Comparison of ENCODE assay signal across 14 cellular contexts in the genomic region with DNA sequence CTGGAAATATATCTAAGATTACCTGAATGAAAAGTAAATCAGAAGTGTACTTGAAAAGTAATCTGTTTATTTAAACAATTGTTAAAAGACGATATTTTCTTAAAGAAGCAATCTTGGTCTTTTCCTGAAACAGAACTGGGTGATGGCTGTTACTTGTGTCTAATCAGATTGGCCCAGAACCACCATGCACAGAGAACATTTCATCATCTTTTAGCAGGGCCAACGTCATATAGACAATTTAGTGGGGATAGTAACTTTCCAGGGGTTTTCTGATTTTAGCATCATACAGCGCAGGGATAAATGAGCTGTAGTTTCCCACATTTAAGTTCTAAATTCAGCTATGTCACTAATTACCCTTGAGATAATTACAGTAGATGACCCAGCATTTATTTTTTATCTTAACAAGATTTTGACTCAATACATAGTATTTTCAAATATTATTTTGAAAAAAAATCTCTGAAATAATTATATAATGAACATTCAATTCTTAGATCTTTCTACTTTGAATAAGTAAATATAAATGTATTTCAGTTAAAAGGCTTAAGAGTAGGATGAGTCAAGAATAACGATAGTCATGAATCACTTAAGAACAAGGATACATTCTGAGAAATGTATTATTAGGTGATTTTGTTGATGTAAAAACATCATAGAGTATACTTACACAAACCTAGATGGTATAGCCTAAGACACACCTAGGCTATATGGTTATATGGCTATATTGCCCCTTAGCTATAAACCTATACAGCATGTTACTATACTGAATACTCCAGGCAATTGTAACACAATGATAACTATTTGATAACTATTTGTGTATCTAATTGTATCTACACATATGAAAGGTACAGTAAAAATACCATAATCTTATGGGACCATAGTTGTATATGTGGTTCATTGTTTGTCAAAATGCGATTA.
"Had no signal": no experiment of that assay in that cellular context is flagged by ENCODE, and none has a peak within 500 bp of the region (broad histone marks: within the 10 kb centered on the region; RNA-seq: fewer than 3 reads in every experiment).

No MANE protein-coding gene starts in this region.

- H3K4me1 ChIP-seq: colonic mucosa, suprapubic skin, thyroid gland had no signal

- H3K4me3 ChIP-seq: colonic mucosa, ovary, suprapubic skin, thyroid gland had no signal

- H3K27me3 ChIP-seq: colonic mucosa, foreskin keratinocyte, ovary, suprapubic skin, thyroid gland had no signal

- H3K9me3 ChIP-seq: colonic mucosa, ovary, suprapubic skin, thyroid gland had no signal

- ATAC-seq: foreskin keratinocyte, natural killer cell, right cardiac atrium had no signal

- H3K27ac ChIP-seq: colonic mucosa, foreskin keratinocyte, ovary, suprapubic skin, thyroid gland had no signal

- H3K36me3 ChIP-seq: colonic mucosa, ovary, suprapubic skin, thyroid gland had no signal

- DNase-seq: colonic mucosa; effector CD4-positive, alpha-beta T cell; endodermal cell; foreskin keratinocyte; immature natural killer cell; natural killer cell; nucleus accumbens; ovary; small intestine; stimulated activated CD4-positive, alpha-beta T cell treated with anti-CD3 and anti-CD28 coated beads, Interleukin-12 subunit alpha, Interleukin-12 subunit beta, amount 100 ng/mL, for 4 hours; stimulated activated naive CD4-positive, alpha-beta T cell treated with Interleukin-2 at 50 U/mL for 16 hours; thyroid gland had no signal
